Comparison of ENCODE assay signal across 20 cellular contexts in the genomic region with DNA sequence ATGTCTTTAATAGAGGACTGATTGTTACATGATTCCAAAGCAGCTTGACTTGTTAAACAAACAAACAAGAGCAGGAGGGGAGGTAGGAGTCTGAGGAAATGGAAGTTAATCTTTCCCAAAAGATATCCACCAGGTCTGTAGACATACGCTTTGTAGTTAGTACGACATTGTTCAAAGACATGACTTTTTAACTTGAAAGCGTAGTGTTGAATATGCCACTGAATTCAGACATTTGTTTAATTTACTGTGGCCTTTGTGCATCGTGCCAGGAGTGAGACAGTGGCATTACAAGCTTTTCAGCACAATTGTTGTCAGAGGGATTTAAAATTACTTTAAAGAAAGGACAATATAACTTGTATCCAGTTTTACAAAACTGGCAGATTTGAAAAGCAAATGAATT. TPM values are rescaled to one million over a fixed set of nuclear protein-coding genes. Genes with fewer than 3 reads are reported as not detected.
DNase-seq lines count a peak whose midpoint lies in the region; ATAC-seq lines count a peak whose summit lies in the region.
"Had no signal": no experiment of that assay in that cellular context is flagged by ENCODE, and none has a peak within 500 bp of the region (broad histone marks: within the 10 kb centered on the region; RNA-seq: fewer than 3 reads in every experiment).

No MANE protein-coding gene starts in this region.

- H3K27ac ChIP-seq in caudate nucleus (ENCODE audit: low read depth, low read length) (peak overlapping the region; percentile 84), layer of hippocampus (ENCODE audit: low read depth, low read length) (peak overlapping the region; percentile 77), temporal lobe (ENCODE audit: low read depth, low read length) (peak overlapping the region; percentile 92)
- H3K27ac ChIP-seq: BLaER1 treated with 17β-estradiol and CSF1 and Interleukin-3, amounts not matched to agents 10 nM and 100 nM; Peyer's patch had no signal

- no peak for ATAC-seq in activated T-cell treated with anti-CD3 and anti-CD28 coated beads, Interleukin-2, amount 50 U/mL, for 72 hours (replicated peaks in 1 of 2)
- ATAC-seq: CD8-positive, alpha-beta T cell; GM23338; K562 had no signal

- H3K27me3 ChIP-seq in layer of hippocampus (ENCODE audit: control insufficient read depth, insufficient read depth, low read length): no peaks in the 10 kb centered on the region
- H3K27me3 ChIP-seq: BLaER1 treated with 17β-estradiol and CSF1 and Interleukin-3, amounts not matched to agents 10 nM and 100 nM; Peyer's patch had no signal

- H3K4me3 Mint-ChIP-seq in activated T-cell treated with anti-CD3 and anti-CD28 coated beads, Interleukin-2, amount 50 U/mL, for 72 hours: no peak overlapping the region
- H3K4me3 Mint-ChIP-seq: CD8-positive, alpha-beta T cell; GM23338 had no signal

- H3K36me3 Mint-ChIP-seq in activated T-cell treated with anti-CD3 and anti-CD28 coated beads, Interleukin-2, amount 50 U/mL, for 72 hours (ENCODE audit: insufficient read depth in 2 of 2): no peaks in the 10 kb centered on the region
- H3K36me3 Mint-ChIP-seq: CD8-positive, alpha-beta T cell had no signal

- DNase-seq in COLO829 (ENCODE audit: low spot score): peak; percentile 14
- DNase-seq in caudate nucleus (lab: John Stamatoyannopoulos, UW): peak in 1 of 61 donors; percentile 13
- DNase-seq in AG08395 (ENCODE audit: low spot score): no peak
- no peak for DNase-seq in activated T-cell treated with anti-CD3 and anti-CD28 coated beads, Interleukin-2, amount 50 U/mL, for 72 hours
- no peak for DNase-seq in stimulated activated CD4-positive, alpha-beta T cell treated with anti-CD3 and anti-CD28 coated beads, Interleukin-4, amount 100 ng/mL, for 1 hour
- DNase-seq: Calu3; CD8-positive, alpha-beta T cell; HCEC 1CT; NCI-H1092; NCI-H1436; NCI-H187 treated with DMSO at 0.1 percent for 48 hours; NCI-H2171; NCI-H345; NCI-H524; Peyer's patch had no signal

- H3K27ac Mint-ChIP-seq in activated T-cell treated with anti-CD3 and anti-CD28 coated beads, Interleukin-2, amount 50 U/mL, for 72 hours: no peak overlapping the region
- H3K27ac Mint-ChIP-seq: CD8-positive, alpha-beta T cell; GM23338 had no signal

- no peaks in the 10 kb centered on the region for H3K4me1 Mint-ChIP-seq in activated T-cell treated with anti-CD3 and anti-CD28 coated beads, Interleukin-2, amount 50 U/mL, for 72 hours (ENCODE audit: low read depth)
- H3K4me1 Mint-ChIP-seq: GM23338 had no signal

- H3K9me3 Mint-ChIP-seq in activated T-cell treated with anti-CD3 and anti-CD28 coated beads, Interleukin-2, amount 50 U/mL, for 72 hours: no peaks in the 10 kb centered on the region
- H3K9me3 Mint-ChIP-seq: GM23338 had no signal

- no peaks in the 10 kb centered on the region for H3K27me3 Mint-ChIP-seq in activated T-cell treated with anti-CD3 and anti-CD28 coated beads, Interleukin-2, amount 50 U/mL, for 72 hours (ENCODE audit: low read depth)

RNA-seq across cellular contexts. Expression of gene SAV1, which starts 53.0 kb away (rescaled TPM):
- total RNA-seq in temporal lobe: 18.7 TPM
- total RNA-seq in activated T-cell treated with anti-CD3 and anti-CD28 coated beads, Interleukin-2, amount 50 U/mL, for 72 hours: 10 to 100 TPM in 1 of 2 donors, 1 to 10 TPM in 1; 9.4 to 12.4 TPM

RNA-seq across cellular contexts. Expression of gene ATL1, which starts 55.1 kb away (rescaled TPM):
- total RNA-seq in temporal lobe: 70.6 TPM
- total RNA-seq in activated T-cell treated with anti-CD3 and anti-CD28 coated beads, Interleukin-2, amount 50 U/mL, for 72 hours: under 1 TPM; 0.77 to 0.93 TPM

Comparison
In these comparisons a context has a peak if more than half of its experiments do, and no peak if none do; other contexts are left out.
1. RNA of gene ATL1, which starts 55.1 kb away (total RNA-seq): 70.6 TPM in temporal lobe (single experiment); 0.77 to 0.93 TPM in activated T-cell treated with anti-CD3 and anti-CD28 coated beads, Interleukin-2, amount 50 U/mL, for 72 hours; every median in the first group is over 10 times any median in the second.
2. Peak in every context shown above with its lines, with median percentiles within 50 percentile points of each other: H3K27ac ChIP-seq.